Comparison of ENCODE assay signal across 29 cellular contexts in genomic region chr9:83191154-83191553, GRCh38.
"Had no signal": no experiment of that assay in that cellular context is flagged by ENCODE, and none has a peak within 500 bp of the region (broad histone marks: within the 10 kb centered on the region; RNA-seq: fewer than 3 reads in every experiment).

No MANE protein-coding gene starts in this region.

- H3K27ac ChIP-seq: Peyer's patch, SJSA1 had no signal

- H3K27me3 ChIP-seq: MG63, Peyer's patch, SJSA1 had no signal

- H3K4me3 ChIP-seq: K562, MG63, Peyer's patch, SJSA1 had no signal

- H3K4me2 ChIP-seq: SK-N-SH had no signal

- H3K9me2 ChIP-seq: SK-N-SH had no signal

- H3K36me3 ChIP-seq: MG63, Peyer's patch, SJSA1 had no signal

- H3K9me3 ChIP-seq: MG63, Peyer's patch, SJSA1, SK-N-SH had no signal

- FAIRE-seq: K562 had no signal

- DNase-seq: Kasumi-1, KG1, MG63, NCI-H1048, NCI-H1092 treated with DMSO at 0.1 percent for 48 hours, NCI-H1436, NCI-H1694, NCI-H187, NCI-H1930, NCI-H2029 treated with DMSO at 0.1 percent for 48 hours, NCI-H2081 treated with DMSO at 0.1 percent for 48 hours, NCI-H2107, NCI-H2171, NCI-H226, NCI-H446 treated with DMSO at 0.1 percent for 48 hours, NCI-H510A, NCI-H524, NCI-H526, NCI-H774, OCI-M1, PC-3, Peyer's patch, Right ventricle myocardium superior, RPMI8226, SHP77 treated with DMSO at 0.1 percent for 48 hours, SK-N-SH, SW 1271 had no signal

- H3K9ac ChIP-seq: SK-N-SH had no signal
